ENCODE assay signal across 16 cellular contexts in the genomic region with DNA sequence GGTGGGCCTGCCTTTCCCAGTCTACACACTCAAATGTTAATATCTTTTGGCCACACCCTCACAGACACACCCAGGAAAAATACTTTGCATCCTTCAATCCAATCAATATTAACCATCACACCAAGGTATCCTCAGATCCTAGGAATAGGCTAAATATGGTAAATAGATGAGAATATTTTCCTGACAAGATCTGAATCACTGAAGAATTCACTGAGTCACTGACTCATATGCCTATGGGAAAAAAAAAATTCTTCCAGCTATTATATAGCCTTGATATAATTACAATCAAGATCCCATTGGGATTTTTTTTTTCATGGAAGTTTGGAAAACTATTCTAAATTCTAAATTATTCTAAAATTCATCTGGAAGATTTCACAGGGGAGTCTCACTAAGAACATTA.
DNase-seq lines count a peak whose midpoint lies in the region; ATAC-seq, FAIRE-seq and TF ChIP-seq lines count a peak whose summit lies in the region.
"Had no signal": no experiment of that assay in that cellular context is flagged by ENCODE, and none has a peak within 500 bp of the region (broad histone marks: within the 10 kb centered on the region; RNA-seq: fewer than 3 reads in every experiment).

No MANE protein-coding gene starts in this region.

- H3K18ac ChIP-seq in IMR-90 (ENCODE audit: low read depth, low read length): no peak overlapping the region

- H3K79me1 ChIP-seq in IMR-90 (ENCODE audit: low read depth in 1 of 2, low read length in 2 of 2): no peaks in the 10 kb centered on the region

- H3K4me2 ChIP-seq in IMR-90 (ENCODE audit: low read depth, low read length) (no peak overlapping the region), astrocyte (ENCODE audit: low read length) (no peak overlapping the region)

- H3K4me3 Mint-ChIP-seq in astrocyte (ENCODE audit: unreplicated experiment): no peak overlapping the region
- no peak overlapping the region for H3K4me3 Mint-ChIP-seq in activated T-helper 17 cell treated with anti-CD3 and anti-CD28 coated beads, Interleukin-2, amount 50 U/mL, for 72 hours

- no peak for TF ChIP-seq RAD21 in IMR-90 (IDR thresholded peaks at IDR 0.05; ENCODE audit: low read length)

- no TSS peak for BruUV-seq in IMR-90 (replicated peaks; lab: Mats Ljungman, UMichigan)

- H3K36me3 ChIP-seq in IMR-90 (ENCODE audit: control insufficient read depth, insufficient read depth, low read length): no peaks in the 10 kb centered on the region
- no peaks in the 10 kb centered on the region for H3K36me3 ChIP-seq in astrocyte (ENCODE audit: insufficient read depth, low read length)
- no peaks in the 10 kb centered on the region for H3K36me3 ChIP-seq in MG63
- no peaks in the 10 kb centered on the region for H3K36me3 ChIP-seq in colonic mucosa
- H3K36me3 ChIP-seq: SJSA1 had no signal

- H3K27me3 Mint-ChIP-seq in astrocyte (ENCODE audit: low read depth, unreplicated experiment): no peaks in the 10 kb centered on the region
- H3K27me3 Mint-ChIP-seq in activated T-helper 17 cell treated with anti-CD3 and anti-CD28 coated beads, Interleukin-2, amount 50 U/mL, for 72 hours: no peaks in the 10 kb centered on the region

- no peak overlapping the region for H3K9ac ChIP-seq in IMR-90 (ENCODE audit: low read depth, low read length)
- no peak overlapping the region for H3K9ac ChIP-seq in astrocyte (ENCODE audit: low read length)
- H3K9ac ChIP-seq in colonic mucosa (ENCODE audit: low read depth in 2 of 2, low read length in 2 of 2): no peak overlapping the region

- H3K9me3 ChIP-seq in IMR-90 (ENCODE audit: control insufficient read depth, insufficient read depth, low read length): no peaks in the 10 kb centered on the region
- H3K9me3 ChIP-seq in astrocyte (ENCODE audit: insufficient read depth, low read depth, low read length): no peaks in the 10 kb centered on the region
- H3K9me3 ChIP-seq in MG63: no peaks in the 10 kb centered on the region
- no peaks in the 10 kb centered on the region for H3K9me3 ChIP-seq in colonic mucosa
- H3K9me3 ChIP-seq: SJSA1 had no signal

- H3K4me1 ChIP-seq in IMR-90 (ENCODE audit: control insufficient read depth, insufficient read depth, low read length): no peaks in the 10 kb centered on the region; the same call in 1 of the 2 replicates
- H3K4me1 ChIP-seq in astrocyte (ENCODE audit: insufficient read depth, low read length): no peaks in the 10 kb centered on the region
- no peaks in the 10 kb centered on the region for H3K4me1 ChIP-seq in foreskin keratinocyte
- H3K4me1 ChIP-seq in colonic mucosa: no peaks in the 10 kb centered on the region
- H3K4me1 ChIP-seq: SJSA1 had no signal

- H4K91ac ChIP-seq in IMR-90 (ENCODE audit: insufficient read depth, low read depth, low read length): no peak overlapping the region

- POLR2A ChIA-PET in IMR-90 (lab: Charles Lee; ENCODE audit: unreplicated experiment): no interaction called here

- H2AK5ac ChIP-seq in IMR-90 (ENCODE audit: low read depth, low read length): 0 out of 2 replicates have a peak overlapping the region, but pooled peaks have one; percentile 4

- H3K9me1 ChIP-seq in IMR-90 (ENCODE audit: insufficient read depth, low read length): no peaks in the 10 kb centered on the region

- no peak overlapping the region for H3K56ac ChIP-seq in IMR-90 (ENCODE audit: extremely low read depth, insufficient read depth, low read length)

- DNase-seq in ELR (ENCODE audit: low read depth) (peak; percentile 74), IMR-90 (peak; percentile 49), astrocyte (ENCODE audit: low read depth) (peak; percentile 18), foreskin keratinocyte (peak in 1 of 2 donors; percentile 51), MG63 (no peak), colonic mucosa (no peak), posterior cingulate gyrus (no peak)
- DNase-seq: C1 segment of cervical spinal cord, DMS 273 treated with DMSO at 0.1 percent for 48 hours, KG1, NCI-H1105, NCI-H187 treated with DMSO at 0.1 percent for 48 hours, NCI-H82 had no signal

- TF ChIP-seq CTCF in IMR-90 (conservative IDR thresholded peaks at IDR 0.05; ENCODE audit: low read depth, low read length) (no peak), astrocyte (IDR thresholded peaks at IDR 0.05; ENCODE audit: insufficient read depth, low read depth, low read length) (no peak), foreskin keratinocyte (conservative IDR thresholded peaks at IDR 0.05) (no peak), colonic mucosa (IDR thresholded peaks at IDR 0.05) (no peak)

- intact Hi-C loops in IMR-90 (cut with micrococcal nuclease): no loop called here
- intact Hi-C loops in colonic mucosa (cut with DNase I): no loop called here
- intact Hi-C loops in posterior cingulate gyrus (cut with DNase I): no loop called here

- peaks cover 1% of the 10 kb centered on the region for H3K4me1 Mint-ChIP-seq in astrocyte (ENCODE audit: low read depth, unreplicated experiment)
- no peaks in the 10 kb centered on the region for H3K4me1 Mint-ChIP-seq in activated T-helper 17 cell treated with anti-CD3 and anti-CD28 coated beads, Interleukin-2, amount 50 U/mL, for 72 hours

- CTCF ChIA-PET in IMR-90 (lab: Yijun Ruan, JAX): interaction anchor here (0.6 kb wide), 1 partner anchor 1187 kb away, joined by 4 read pairs; no protein-coding TSS in a partner anchor

- no peaks in the 10 kb centered on the region for H3K27me3 ChIP-seq in IMR-90 (ENCODE audit: control insufficient read depth, insufficient read depth, low read length)
- no peaks in the 10 kb centered on the region for H3K27me3 ChIP-seq in astrocyte (ENCODE audit: insufficient read depth, low read length)
- no peaks in the 10 kb centered on the region for H3K27me3 ChIP-seq in foreskin keratinocyte
- no peaks in the 10 kb centered on the region for H3K27me3 ChIP-seq in MG63
- H3K27me3 ChIP-seq in colonic mucosa: no peaks in the 10 kb centered on the region
- H3K27me3 ChIP-seq: SJSA1 had no signal

- no peaks in the 10 kb centered on the region for H3K9me3 Mint-ChIP-seq in astrocyte (ENCODE audit: unreplicated experiment)
- H3K9me3 Mint-ChIP-seq in activated T-helper 17 cell treated with anti-CD3 and anti-CD28 coated beads, Interleukin-2, amount 50 U/mL, for 72 hours: no peaks in the 10 kb centered on the region

- H3K27ac ChIP-seq in IMR-90 (ENCODE audit: insufficient read depth, low read length) (no peak overlapping the region), astrocyte (ENCODE audit: low read depth, low read length) (no peak overlapping the region), foreskin keratinocyte (no peak overlapping the region), colonic mucosa (no peak overlapping the region)
- H3K27ac ChIP-seq: SJSA1 had no signal

- no peaks in the 10 kb centered on the region for H3K79me2 ChIP-seq in astrocyte (ENCODE audit: insufficient read depth, low read length)

- no peak overlapping the region for H3K27ac Mint-ChIP-seq in astrocyte (ENCODE audit: unreplicated experiment)
- no peak overlapping the region for H3K27ac Mint-ChIP-seq in activated T-helper 17 cell treated with anti-CD3 and anti-CD28 coated beads, Interleukin-2, amount 50 U/mL, for 72 hours

- H3K36me3 Mint-ChIP-seq in astrocyte (ENCODE audit: low read depth, unreplicated experiment): peaks cover 1% of the 10 kb centered on the region
- H3K36me3 Mint-ChIP-seq in activated T-helper 17 cell treated with anti-CD3 and anti-CD28 coated beads, Interleukin-2, amount 50 U/mL, for 72 hours (ENCODE audit: low read depth): no peaks in the 10 kb centered on the region

- no peak overlapping the region for H2AFZ ChIP-seq in IMR-90 (replicated peaks; ENCODE audit: low read length, poor library complexity)
- H2AFZ ChIP-seq in astrocyte (ENCODE audit: low read depth, low read length): no peak overlapping the region

- H3K4me3 ChIP-seq in IMR-90 (ENCODE audit: insufficient read depth, low read depth, low read length): no peak overlapping the region
- H3K4me3 ChIP-seq in astrocyte (ENCODE audit: insufficient read depth, low read depth, low read length): no peak overlapping the region
- H3K4me3 ChIP-seq in MG63: no peak overlapping the region
- no peak overlapping the region for H3K4me3 ChIP-seq in colonic mucosa
- H3K4me3 ChIP-seq: SJSA1 had no signal

- no peak overlapping the region; the same call in 1 of the 2 replicates for H3K23ac ChIP-seq in IMR-90 (ENCODE audit: low read depth, low read length)

- H3K4ac ChIP-seq in IMR-90 (ENCODE audit: low read depth, low read length): peak overlapping the region; percentile 72; the same call in 1 of the 2 replicates

- peak overlapping the region in 1 of 2 experiments; percentile 46; a peak in 1 of 4 replicates for H4K8ac ChIP-seq in IMR-90 (ENCODE audit: low read depth in 2 of 2, low read length in 2 of 2)

- H3K14ac ChIP-seq in IMR-90 (replicated peaks; ENCODE audit: low read depth, low read length): peak overlapping the region; percentile 12; the same call in 1 of the 2 replicates

- ATAC-seq in IMR-90 (ENCODE audit: low read depth) (no peak; the same call in 1 of the 2 replicates), foreskin keratinocyte (peak; percentile 27)
- ATAC-seq in activated T-helper 17 cell treated with anti-CD3 and anti-CD28 coated beads, Interleukin-2, amount 50 U/mL, for 72 hours (replicated peaks): no peak

- H2BK15ac ChIP-seq in IMR-90 (ENCODE audit: low read depth, low read length): no peak overlapping the region

- dilution Hi-C loops in IMR-90 (cut with HindIII; ENCODE audit: low sequenced_read_pairs, unreplicated experiment): no loop called here

- FAIRE-seq in astrocyte (lab: Jason Lieb, UNC): peak; percentile 50
- FAIRE-seq: A204.1 had no signal

- H4K20me1 ChIP-seq in IMR-90 (ENCODE audit: insufficient read depth, low read length) (no peaks in the 10 kb centered on the region), astrocyte (ENCODE audit: insufficient read depth, low read length) (no peaks in the 10 kb centered on the region)

- no peak overlapping the region for H4K5ac ChIP-seq in IMR-90 (ENCODE audit: low read depth, low read length)

- H2BK20ac ChIP-seq in IMR-90 (ENCODE audit: low read depth, low read length): no peak overlapping the region

- H2BK5ac ChIP-seq in IMR-90 (ENCODE audit: low read depth, low read length, poor library complexity, severe bottlenecking): peak overlapping the region; percentile 2

- H2BK120ac ChIP-seq in IMR-90 (ENCODE audit: low read depth, low read length): peak overlapping the region; percentile 62; the same call in 1 of the 2 replicates

- TF ChIP-seq POLR2A in IMR-90 (IDR thresholded peaks at IDR 0.05; ENCODE audit: low read depth, low read length): no peak

- H2AK9ac ChIP-seq in IMR-90 (replicated peaks; ENCODE audit: low read depth, low read length, poor library complexity): no peak overlapping the region

- in situ Hi-C loops in IMR-90 (cut with MboI; ENCODE audit: low sequenced_read_pairs): no loop called here

TF ChIP-seq in IMR-90, 13 proteins besides CTCF, POLR2A, EP300 and RAD21 (continues in another document):
- TF ChIP-seq MXI1 (IDR thresholded peaks at IDR 0.05; ENCODE audit: borderline replicate concordance, low read depth, low read length): no peak
- TF ChIP-seq, protein P1, sequence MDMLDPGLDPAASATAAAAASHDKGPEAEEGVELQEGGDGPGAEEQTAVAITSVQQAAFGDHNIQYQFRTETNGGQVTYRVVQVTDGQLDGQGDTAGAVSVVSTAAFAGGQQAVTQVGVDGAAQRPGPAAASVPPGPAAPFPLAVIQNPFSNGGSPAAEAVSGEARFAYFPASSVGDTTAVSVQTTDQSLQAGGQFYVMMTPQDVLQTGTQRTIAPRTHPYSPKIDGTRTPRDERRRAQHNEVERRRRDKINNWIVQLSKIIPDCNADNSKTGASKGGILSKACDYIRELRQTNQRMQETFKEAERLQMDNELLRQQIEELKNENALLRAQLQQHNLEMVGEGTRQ (IDR thresholded peaks at IDR 0.05; ENCODE audit: low read depth, low read length): no peak

Comparison
In these comparisons a context has a peak if more than half of its experiments do, and no peak if none do; other contexts are left out.
1. DNase-seq: peak in ELR (single experiment), IMR-90 (single experiment) and astrocyte (single experiment); none in MG63 (single experiment), colonic mucosa (single experiment) and posterior cingulate gyrus (0 of 10).